Comparison of ENCODE assay signal across 10 cellular contexts in genomic region chr7:23107781-23108180, GRCh38. TPM values are rescaled to one million over a fixed set of nuclear protein-coding genes. Genes with fewer than 3 reads are reported as not detected.
DNase-seq lines count a peak whose midpoint lies in the region; ATAC-seq and TF ChIP-seq lines count a peak whose summit lies in the region.
"Had no signal": no experiment of that assay in that cellular context is flagged by ENCODE, and none has a peak within 500 bp of the region (broad histone marks: within the 10 kb centered on the region; RNA-seq: fewer than 3 reads in every experiment).

No MANE protein-coding gene starts in this region.

- POLR2A ChIA-PET in WTC11 (lab: Charles Lee), result interaction anchor here (0.6 kb wide), 1 partner anchor 74 kb away, joined by 4 read pairs; no protein-coding TSS in a partner anchor

- H3K9me3 Mint-ChIP-seq in WTC11, result peaks cover 3% of the 10 kb centered on the region

- H3K36me3 ChIP-seq in sigmoid colon, result no peaks in the 10 kb centered on the region

- H3K27ac Mint-ChIP-seq in WTC11, result no peak overlapping the region

- H3K27me3 ChIP-seq in sigmoid colon (no peaks in the 10 kb centered on the region), foreskin keratinocyte (no peaks in the 10 kb centered on the region)

- peaks cover 53% of the 10 kb centered on the region for H3K4me1 Mint-ChIP-seq in WTC11

- H3K27me3 Mint-ChIP-seq in WTC11 (ENCODE audit: low read depth), result no peaks in the 10 kb centered on the region

- peak overlapping the region; percentile 98 for H3K4me3 Mint-ChIP-seq in WTC11

- DNase-seq in HFF-Myc (ENCODE audit: extremely low read depth, low read depth), result no peak
- no peak for DNase-seq in WTC11 (ENCODE audit: low spot score)
- no peak for DNase-seq in foreskin fibroblast
- DNase-seq in pons (ENCODE audit: low spot score), result peak; percentile 14
- no peak for DNase-seq in sigmoid colon
- DNase-seq in foreskin keratinocyte, result no peak
- DNase-seq in anterior cingulate cortex (lab: John Stamatoyannopoulos, UW), result no peak
- DNase-seq: NK-92 treated with Interleukin-12 subunit alpha and Interleukin-12 subunit beta, amount 100 ng/mL, for 24 hours had no signal

- WGBS in sigmoid colon, 2 donors, result 83% methylated on average over 2 of the region's 2 CpGs

- no peak for TF ChIP-seq CTCF in HFF-Myc (IDR thresholded peaks at IDR 0.05; ENCODE audit: low read depth, low read length, missing control alignments)
- no peak for TF ChIP-seq CTCF in WTC11 (IDR thresholded peaks at IDR 0.05)
- no peak for TF ChIP-seq CTCF in foreskin fibroblast (IDR thresholded peaks at IDR 0.05; ENCODE audit: low read depth, low read length)
- no peak for TF ChIP-seq CTCF in sigmoid colon (IDR thresholded peaks at IDR 0.05)
- TF ChIP-seq CTCF in foreskin keratinocyte (conservative IDR thresholded peaks at IDR 0.05), result no peak

- no peaks in the 10 kb centered on the region for H3K9me3 ChIP-seq in sigmoid colon

- TF ChIP-seq POLR2A in sigmoid colon (IDR thresholded peaks at IDR 0.05), result no peak

- peak overlapping the region; percentile 92 for H3K4me3 ChIP-seq in HFF-Myc (replicated peaks; ENCODE audit: low read depth, low read length)
- H3K4me3 ChIP-seq in foreskin fibroblast (ENCODE audit: low read depth in 1 of 2, low read length in 2 of 2), result peak overlapping the region; percentile 78 to 98
- peak overlapping the region in 1 of 4 donors; percentile 64 for H3K4me3 ChIP-seq in sigmoid colon

- intact Hi-C loops in sigmoid colon (cut with DNase I), result loop anchor here (2.0 to 10.0 kb wide), 4 partner anchors 21 to 1683 kb away; partner anchors contain the start of genes MALSU1 and SP4

- H3K4me1 ChIP-seq in sigmoid colon (peaks cover 0 to 37% (median 28%) of the 10 kb centered on the region in 4 donors), foreskin keratinocyte (peaks cover 10% of the 10 kb centered on the region)

- TF ChIP-seq EP300 in sigmoid colon (IDR thresholded peaks at IDR 0.05), result no peak

- H3K27ac ChIP-seq in sigmoid colon (no peak overlapping the region), foreskin keratinocyte (no peak overlapping the region)

- CTCF ChIA-PET in WTC11 (lab: Charles Lee), result interaction anchor here (1.4 kb wide), 1 partner anchor 8 kb away, joined by 4 read pairs; no protein-coding TSS in a partner anchor

- H3K36me3 Mint-ChIP-seq in WTC11, result peaks cover 7% of the 10 kb centered on the region

- ATAC-seq in WTC11 (no peak), GM21529 (IDR thresholded peaks at IDR 0.05; ENCODE audit: unreplicated experiment) (no peak), foreskin keratinocyte (no peak)
- ATAC-seq: activated CD4-positive, CD25-positive, alpha-beta regulatory T cell treated with anti-CD3 and anti-CD28 coated beads, Interleukin-2, amount 50 U/mL, for 24 hours had no signal

TF ChIP-seq in WTC11, 78 proteins besides CTCF, POLR2A, EP300 and RAD21:
- TF ChIP-seq RELA (CRISPR knock-in tag; IDR thresholded peaks at IDR 0.05; ENCODE audit: borderline replicate concordance) (no peak), NR3C1 (CRISPR knock-in tag; conservative IDR thresholded peaks at IDR 0.05; ENCODE audit: low read depth) (no peak), ZMAT4 (CRISPR knock-in tag; IDR thresholded peaks at IDR 0.05) (no peak), HMGA2 (CRISPR knock-in tag; IDR thresholded peaks at IDR 0.05) (no peak), TCF7 (CRISPR knock-in tag; IDR thresholded peaks at IDR 0.05; ENCODE audit: low read depth) (no peak), SP1 (CRISPR knock-in tag; conservative IDR thresholded peaks at IDR 0.05) (no peak), IRF2 (CRISPR knock-in tag; IDR thresholded peaks at IDR 0.05; ENCODE audit: borderline replicate concordance, low read depth) (no peak), ZNF263 (CRISPR knock-in tag; IDR thresholded peaks at IDR 0.05; ENCODE audit: low read depth) (no peak), RORB (CRISPR knock-in tag; IDR thresholded peaks at IDR 0.05) (no peak), ATF2 (CRISPR knock-in tag; IDR thresholded peaks at IDR 0.05; ENCODE audit: borderline replicate concordance, low read depth) (no peak), ZNF138 (CRISPR knock-in tag; conservative IDR thresholded peaks at IDR 0.05) (no peak), ZNF416 (CRISPR knock-in tag; IDR thresholded peaks at IDR 0.05) (no peak)
TF ChIP-seq in WTC11: peak in this region for 0.

RNA-seq across cellular contexts. Expression of gene KLHL7, which starts 2.2 kb away (rescaled TPM):
- total RNA-seq in WTC11 (2021) (65.9 to 82.1 TPM (median 69.2 TPM) in 3 replicates), sigmoid colon (10 to 100 TPM; 26.9 to 42.5 (median 28.4) TPM), foreskin keratinocyte (35.7 and 37.6 TPM in 2 replicates)
- polyA plus RNA-seq in sigmoid colon (10 to 100 TPM; 12.5 to 14.1 (median 13.2) TPM), foreskin keratinocyte (19.7 and 24.6 TPM in 2 replicates)
